27 cellular contexts compared by ENCODE assay signal in the genomic region with DNA sequence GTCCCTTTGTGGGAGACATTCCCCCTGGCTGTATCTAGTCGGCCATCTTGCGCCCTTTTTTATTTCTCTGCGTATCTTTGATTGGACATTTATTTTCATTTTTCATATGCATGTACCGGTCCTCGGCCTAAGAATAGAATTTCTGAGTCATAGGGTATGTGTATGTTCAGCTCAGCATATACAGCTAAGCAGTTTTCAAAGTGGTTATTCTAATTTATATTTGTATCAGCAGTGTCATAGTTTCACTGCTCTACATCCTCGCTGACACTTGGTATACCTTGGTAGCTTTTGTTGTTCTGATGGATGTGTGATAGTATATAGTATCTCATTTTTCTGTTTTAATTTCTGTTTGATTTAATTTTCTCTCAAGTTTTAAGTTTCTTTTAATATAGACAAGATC.
"Had no signal": no experiment of that assay in that cellular context is flagged by ENCODE, and none has a peak within 500 bp of the region (broad histone marks: within the 10 kb centered on the region; RNA-seq: fewer than 3 reads in every experiment).

No MANE protein-coding gene starts in this region.

- H3K27me3 ChIP-seq: colonic mucosa, gastroesophageal sphincter, pancreas, stomach, suprapubic skin had no signal

- H3K4me1 ChIP-seq: colonic mucosa, gastroesophageal sphincter, pancreas, prostate gland, stomach, suprapubic skin, tibial nerve had no signal

- H3K36me3 ChIP-seq: colonic mucosa, gastroesophageal sphincter, pancreas, prostate gland, stomach, suprapubic skin, tibial nerve had no signal

- H3K9me3 Mint-ChIP-seq: activated B cell treated with CpG ODN at 0.5 μM for 24 hours; activated naive CD4-positive, alpha-beta T cell treated with anti-CD3 and anti-CD28 coated beads for 36 hours; activated naive CD8-positive, alpha-beta T cell treated with anti-CD3 and anti-CD28 coated beads, Interleukin-2, amount 10 ng/mL, durations not matched to agents 7 days and 5 days; T-helper 2 cell treated with Interferon-gamma antibody and Interleukin-4, amounts not matched to agents 5 μg/mL and 100 μg/mL, for 36 hours had no signal

- H3K27ac Mint-ChIP-seq: activated B cell treated with CpG ODN at 0.5 μM for 24 hours; activated naive CD4-positive, alpha-beta T cell treated with anti-CD3 and anti-CD28 coated beads for 36 hours; activated naive CD8-positive, alpha-beta T cell treated with anti-CD3 and anti-CD28 coated beads, Interleukin-2, amount 10 ng/mL, durations not matched to agents 7 days and 5 days; nephron progenitor cell; T-helper 2 cell treated with Interferon-gamma antibody and Interleukin-4, amounts not matched to agents 5 μg/mL and 100 μg/mL, for 36 hours had no signal

- ATAC-seq: gastroesophageal sphincter, left cardiac atrium, left ventricle myocardium superior, pancreas, sciatic nerve had no signal

- H3K4me3 Mint-ChIP-seq: activated B cell treated with CpG ODN at 0.5 μM for 24 hours; activated naive CD4-positive, alpha-beta T cell treated with anti-CD3 and anti-CD28 coated beads for 36 hours; activated naive CD8-positive, alpha-beta T cell treated with anti-CD3 and anti-CD28 coated beads, Interleukin-2, amount 10 ng/mL, durations not matched to agents 7 days and 5 days; naive B cell; nephron progenitor cell; T-helper 2 cell treated with Interferon-gamma antibody and Interleukin-4, amounts not matched to agents 5 μg/mL and 100 μg/mL, for 36 hours had no signal

- DNase-seq: activated B cell treated with CpG ODN at 0.5 μM for 24 hours; activated CD4-positive, alpha-beta T cell treated with anti-CD3 and anti-CD28 coated beads for 48 hours; activated effector memory CD4-positive, alpha-beta T cell treated with anti-CD3 and anti-CD28 coated beads, Interleukin-2, amount 50 U/mL, for 16 hours; activated naive CD4-positive, alpha-beta T cell treated with anti-CD3 and anti-CD28 coated beads for 36 hours; activated naive CD8-positive, alpha-beta T cell treated with anti-CD3 and anti-CD28 coated beads, Interleukin-2, amount 10 ng/mL, durations not matched to agents 7 days and 5 days; activated T-cell treated with anti-CD3 and anti-CD28 coated beads for 4 hours; amniotic stem cell; colonic mucosa; effector memory CD4-positive, alpha-beta T cell; erythroblast; hippocampal formation; left cardiac atrium; left ventricle myocardium superior; naive B cell; nephron progenitor cell; pancreas; retina; stimulated activated CD4-positive, alpha-beta T cell treated with anti-CD3 and anti-CD28 coated beads, Interleukin-12 subunit alpha, Interleukin-12 subunit beta, amount 100 ng/mL, for 4 hours; stimulated activated CD4-positive, alpha-beta T cell treated with anti-CD3 and anti-CD28 coated beads, Interleukin-4, amount 100 ng/mL, for 1 hour; stomach had no signal

- H3K4me3 ChIP-seq: colonic mucosa, gastroesophageal sphincter, pancreas, prostate gland, skin epidermis, stomach, suprapubic skin, tibial nerve had no signal

- H3K27ac ChIP-seq: colonic mucosa, gastroesophageal sphincter, pancreas, prostate gland, skin epidermis, stomach, suprapubic skin, tibial nerve had no signal

- H3K9me3 ChIP-seq: colonic mucosa, gastroesophageal sphincter, pancreas, prostate gland, stomach, suprapubic skin, tibial nerve had no signal

- H3K4me1 Mint-ChIP-seq: activated B cell treated with CpG ODN at 0.5 μM for 24 hours, naive B cell, nephron progenitor cell had no signal

- H3K36me3 Mint-ChIP-seq: activated naive CD8-positive, alpha-beta T cell treated with anti-CD3 and anti-CD28 coated beads, Interleukin-2, amount 10 ng/mL, durations not matched to agents 7 days and 5 days; naive B cell had no signal

- H3K27me3 Mint-ChIP-seq: activated B cell treated with CpG ODN at 0.5 μM for 24 hours; activated naive CD8-positive, alpha-beta T cell treated with anti-CD3 and anti-CD28 coated beads, Interleukin-2, amount 10 ng/mL, durations not matched to agents 7 days and 5 days had no signal
